Comparison of ENCODE assay signal across 12 cellular contexts in genomic region chr16:50469121-50469743, GRCh38.
DNase-seq lines count a peak whose midpoint lies in the region; ATAC-seq and TF ChIP-seq lines count a peak whose summit lies in the region.
"Had no signal": no experiment of that assay in that cellular context is flagged by ENCODE, and none has a peak within 500 bp of the region (broad histone marks: within the 10 kb centered on the region; RNA-seq: fewer than 3 reads in every experiment).

No MANE protein-coding gene starts in this region.

- peaks cover 10% of the 10 kb centered on the region for H3K4me1 Mint-ChIP-seq in glutamatergic neuron (ENCODE audit: low read depth, unreplicated experiment)

- DNase-seq in DMS53 (lab: John Stamatoyannopoulos, UW) = peak; percentile 31
- no peak for DNase-seq in DMS53 treated with DMSO at 0.1 percent for 48 hours (lab: John Stamatoyannopoulos, UW; ENCODE audit: unreplicated experiment)
- DNase-seq in ELR (ENCODE audit: low read depth) = peak; percentile 3
- DNase-seq in glutamatergic neuron = no peak
- peak; percentile 33 for DNase-seq in sciatic nerve (ENCODE audit: low spot score)
- no peak for DNase-seq in HuH-7.5 (ENCODE audit: low spot score)
- no peak for DNase-seq in NCI-H1092 (lab: John Stamatoyannopoulos, UW)
- DNase-seq: EL, left ventricle myocardium inferior, ovary had no signal

- H3K4me3 Mint-ChIP-seq in glutamatergic neuron (ENCODE audit: unreplicated experiment) = peak overlapping the region; percentile 78

- peaks cover 6% of the 10 kb centered on the region for H3K9me3 Mint-ChIP-seq in glutamatergic neuron (ENCODE audit: unreplicated experiment)
- H3K9me3 Mint-ChIP-seq: activated T-helper 2 cell treated with anti-CD3 and anti-CD28 coated beads, Interferon-gamma antibody, Interleukin-2, Interleukin-4, amounts not matched to agents 10 μg/mL and 5 μg/mL and 100 μg/mL, durations not matched to agents 14 hours and 24 hours and 36 hours had no signal

- no peak for ATAC-seq in sciatic nerve
- ATAC-seq in HG03342 (IDR thresholded peaks at IDR 0.05; ENCODE audit: unreplicated experiment) = no peak

- no peaks in the 10 kb centered on the region for H3K36me3 Mint-ChIP-seq in glutamatergic neuron (ENCODE audit: unreplicated experiment)

- intact Hi-C loops in sciatic nerve (cut with DNase I) = no loop called here

- TF ChIP-seq CTCF in glutamatergic neuron (IDR thresholded peaks at IDR 0.05; ENCODE audit: partially characterized antibody, unreplicated experiment) = no peak

- peak overlapping the region; percentile 84 for H3K27ac Mint-ChIP-seq in glutamatergic neuron (ENCODE audit: unreplicated experiment)
- H3K27ac Mint-ChIP-seq: activated T-helper 2 cell treated with anti-CD3 and anti-CD28 coated beads, Interferon-gamma antibody, Interleukin-2, Interleukin-4, amounts not matched to agents 10 μg/mL and 5 μg/mL and 100 μg/mL, durations not matched to agents 14 hours and 24 hours and 36 hours had no signal

- H3K27me3 Mint-ChIP-seq in glutamatergic neuron (ENCODE audit: unreplicated experiment) = peaks cover 13% of the 10 kb centered on the region

Comparison
In these comparisons a context has a peak if more than half of its experiments do, and no peak if none do; other contexts are left out.
1. DNase-seq: peak in DMS53 (single experiment), ELR (single experiment) and sciatic nerve (single experiment); none in DMS53 treated with DMSO at 0.1 percent for 48 hours (single experiment), glutamatergic neuron (single experiment), HuH-7.5 (single experiment) and NCI-H1092 (single experiment).